8 cellular contexts compared by ENCODE assay signal in genomic region chr21:36964832-36965719, GRCh38. TPM values are rescaled to one million over a fixed set of nuclear protein-coding genes. Genes with fewer than 3 reads are reported as not detected.
DNase-seq lines count a peak whose midpoint lies in the region; ATAC-seq and TF ChIP-seq lines count a peak whose summit lies in the region.

No MANE protein-coding gene starts in this region.

- peak overlapping the region; percentile 83 for H3K27ac Mint-ChIP-seq in T-helper 2 cell treated with Interferon-gamma antibody and Interleukin-4, amounts not matched to agents 5 μg/mL and 100 μg/mL, for 36 hours

- no peak for DNase-seq in T-helper 2 cell treated with Interferon-gamma antibody and Interleukin-4, amounts not matched to agents 5 μg/mL and 100 μg/mL, for 36 hours (ENCODE audit: low spot score)
- DNase-seq in T-helper 2 cell (no peak), SJCRH30 (peak in 1 of 2 experiments; percentile 15), epithelial cell of proximal tubule (ENCODE audit: low read depth) (no peak), T-helper 9 cell (no peak)

- ATAC-seq in HG02981 (IDR thresholded peaks at IDR 0.05; ENCODE audit: unreplicated experiment): no peak
- no peak for ATAC-seq in GM19395 (IDR thresholded peaks at IDR 0.05; ENCODE audit: unreplicated experiment)

- no peaks in the 10 kb centered on the region for H3K9me3 Mint-ChIP-seq in T-helper 2 cell treated with Interferon-gamma antibody and Interleukin-4, amounts not matched to agents 5 μg/mL and 100 μg/mL, for 36 hours

- peaks cover 18% of the 10 kb centered on the region for H3K4me1 Mint-ChIP-seq in T-helper 2 cell treated with Interferon-gamma antibody and Interleukin-4, amounts not matched to agents 5 μg/mL and 100 μg/mL, for 36 hours (ENCODE audit: low read depth)

- peaks cover 15% of the 10 kb centered on the region for H3K36me3 Mint-ChIP-seq in T-helper 2 cell treated with Interferon-gamma antibody and Interleukin-4, amounts not matched to agents 5 μg/mL and 100 μg/mL, for 36 hours (ENCODE audit: low read depth)

- H3K4me3 Mint-ChIP-seq in T-helper 2 cell treated with Interferon-gamma antibody and Interleukin-4, amounts not matched to agents 5 μg/mL and 100 μg/mL, for 36 hours: peak overlapping the region; percentile 78

- no peak overlapping the region; the same call in 1 of the 2 replicates for H3K27ac ChIP-seq in SJCRH30

- peak overlapping the region; percentile 94 for H3K4me2 ChIP-seq in skeletal muscle satellite cell (ENCODE audit: low read length)

- H3K4me1 ChIP-seq in SJCRH30 (peaks cover 8% of the 10 kb centered on the region; the same call in 1 of the 2 replicates), skeletal muscle satellite cell (ENCODE audit: control insufficient read depth, insufficient read depth, low read length) (peaks cover 17% of the 10 kb centered on the region)

- H3K27me3 Mint-ChIP-seq in T-helper 2 cell treated with Interferon-gamma antibody and Interleukin-4, amounts not matched to agents 5 μg/mL and 100 μg/mL, for 36 hours (ENCODE audit: low read depth): no peaks in the 10 kb centered on the region

- peak overlapping the region; percentile 77 for H3K4me3 ChIP-seq in SJCRH30
- H3K4me3 ChIP-seq in epithelial cell of proximal tubule (ENCODE audit: low read depth, low read length): peak overlapping the region; percentile 71
- peak overlapping the region; percentile 89 for H3K4me3 ChIP-seq in skeletal muscle satellite cell (ENCODE audit: low read length)

- H3K9me3 ChIP-seq in SJCRH30 (replicated peaks) (no peaks in the 10 kb centered on the region), skeletal muscle satellite cell (replicated peaks; ENCODE audit: low read length) (no peaks in the 10 kb centered on the region)

- no peak for TF ChIP-seq CTCF in epithelial cell of proximal tubule (conservative IDR thresholded peaks at IDR 0.05; ENCODE audit: low read depth, low read length)

- peak overlapping the region; percentile 89 for H3K9ac ChIP-seq in skeletal muscle satellite cell (ENCODE audit: low read depth, low read length)

- H3K36me3 ChIP-seq in SJCRH30 (no peaks in the 10 kb centered on the region; the same call in none of the 2 replicates), skeletal muscle satellite cell (ENCODE audit: insufficient read depth, low read length) (peaks cover 10% of the 10 kb centered on the region)

- H3K27me3 ChIP-seq in SJCRH30 (no peaks in the 10 kb centered on the region), skeletal muscle satellite cell (ENCODE audit: control insufficient read depth, insufficient read depth, low read length) (no peaks in the 10 kb centered on the region)

RNA-seq across cellular contexts. Expression of gene HLCS, which starts 1.4 kb away (rescaled TPM):
- 15.0 and 15.3 TPM in 2 replicates for total RNA-seq in SJCRH30 (2014; rRNA removed; shearing (Covaris generic))
- 18.7 and 21.0 TPM in 2 replicates for total RNA-seq in epithelial cell of proximal tubule
- total RNA-seq in skeletal muscle satellite cell (2012; rRNA removed): 23.3 and 27.1 TPM in 2 replicates

RNA-seq across cellular contexts. Expression of gene RIPPLY3, which starts 41.4 kb away (rescaled TPM):
- not detected in 2 replicates for total RNA-seq in SJCRH30 (2014; rRNA removed; shearing (Covaris generic))
- 4.7 and 5.1 TPM in 2 replicates for total RNA-seq in epithelial cell of proximal tubule
- not detected in 2 replicates for total RNA-seq in skeletal muscle satellite cell (2012; rRNA removed)
